ENCODE assay signal across 21 cellular contexts in genomic region chr16:373020-373598, GRCh38.
"Had no signal": no experiment of that assay in that cellular context is flagged by ENCODE, and none has a peak within 500 bp of the region (broad histone marks: within the 10 kb centered on the region; RNA-seq: fewer than 3 reads in every experiment).

No MANE protein-coding gene starts in this region.

- H3K27ac Mint-ChIP-seq: activated B cell treated with CpG ODN at 0.5 μM for 24 hours; activated CD4-positive, alpha-beta T cell treated with anti-CD3 and anti-CD28 coated beads for 36 hours; effector memory CD8-positive, alpha-beta T cell; stimulated activated naive CD8-positive, alpha-beta T cell treated with anti-CD3 and anti-CD28 coated beads, Interleukin-15, Interleukin-2, amounts not matched to agents 100 ng/mL and 50 ng/mL, for 24 hours; T-helper 1 cell treated with Interleukin-12 subunit alpha and Interleukin-12 subunit beta and Interleukin-4 antibody, amounts not matched to agents 30 μg/mL and 1 μg/mL, for 36 hours had no signal

- H3K27ac ChIP-seq: esophagus squamous epithelium, gastroesophageal sphincter, heart left ventricle, prostate gland, thyroid gland had no signal

- H3K9me3 ChIP-seq: esophagus squamous epithelium, gastroesophageal sphincter, heart left ventricle, prostate gland, thyroid gland had no signal

- H3K27me3 ChIP-seq: dorsolateral prefrontal cortex, esophagus squamous epithelium, gastroesophageal sphincter, heart left ventricle, thyroid gland had no signal

- H3K36me3 Mint-ChIP-seq: activated naive CD4-positive, alpha-beta T cell treated with anti-CD3 and anti-CD28 coated beads, Interleukin-2, amount 50 U/mL, for 72 hours had no signal

- ATAC-seq: activated CD4-positive, alpha-beta T cell treated with anti-CD3 and anti-CD28 coated beads for 36 hours; activated naive CD4-positive, alpha-beta T cell treated with anti-CD3 and anti-CD28 coated beads, Interleukin-2, amount 50 U/mL, for 72 hours; effector memory CD8-positive, alpha-beta T cell; gastroesophageal sphincter; heart left ventricle; left colon had no signal

- H3K27me3 Mint-ChIP-seq: activated B cell treated with CpG ODN at 0.5 μM for 24 hours; activated CD4-positive, alpha-beta T cell treated with anti-CD3 and anti-CD28 coated beads for 36 hours; effector memory CD8-positive, alpha-beta T cell; stimulated activated naive CD8-positive, alpha-beta T cell treated with anti-CD3 and anti-CD28 coated beads, Interleukin-15, Interleukin-2, amounts not matched to agents 100 ng/mL and 50 ng/mL, for 24 hours had no signal

- H3K4me3 Mint-ChIP-seq: activated B cell treated with CpG ODN at 0.5 μM for 24 hours; activated CD4-positive, alpha-beta T cell treated with anti-CD3 and anti-CD28 coated beads for 36 hours; effector memory CD8-positive, alpha-beta T cell; stimulated activated naive CD8-positive, alpha-beta T cell treated with anti-CD3 and anti-CD28 coated beads, Interleukin-15, Interleukin-2, amounts not matched to agents 100 ng/mL and 50 ng/mL, for 24 hours; T-helper 1 cell treated with Interleukin-12 subunit alpha and Interleukin-12 subunit beta and Interleukin-4 antibody, amounts not matched to agents 30 μg/mL and 1 μg/mL, for 36 hours had no signal

- DNase-seq: activated B cell treated with CpG ODN at 0.5 μM for 24 hours; activated CD4-positive, alpha-beta T cell treated with anti-CD3 and anti-CD28 coated beads for 36 hours; activated CD4-positive, alpha-beta T cell treated with anti-CD3 and anti-CD28 coated beads, Interleukin-2, amount 50 U/mL, for 4 hours; activated gamma-delta T cell treated with Interleukin-2 at 50 U/mL for 16 hours; central memory CD4-positive, alpha-beta T cell; dorsolateral prefrontal cortex; effector memory CD8-positive, alpha-beta T cell; esophagus squamous epithelium; islet precursor cell; left colon; mesenchymal stem cell; stimulated activated CD4-positive, alpha-beta T cell treated with anti-CD3 and anti-CD28 coated beads, Interleukin-4, amount 100 ng/mL, for 4 hours; substantia nigra; T1000; thyroid gland had no signal

- H3K4me3 ChIP-seq: esophagus squamous epithelium, gastroesophageal sphincter, heart left ventricle, prostate gland, thyroid gland had no signal

- H3K9me3 Mint-ChIP-seq: activated B cell treated with CpG ODN at 0.5 μM for 24 hours; activated naive CD4-positive, alpha-beta T cell treated with anti-CD3 and anti-CD28 coated beads, Interleukin-2, amount 50 U/mL, for 72 hours; effector memory CD8-positive, alpha-beta T cell; stimulated activated naive CD8-positive, alpha-beta T cell treated with anti-CD3 and anti-CD28 coated beads, Interleukin-15, Interleukin-2, amounts not matched to agents 100 ng/mL and 50 ng/mL, for 24 hours; T-helper 1 cell treated with Interleukin-12 subunit alpha and Interleukin-12 subunit beta and Interleukin-4 antibody, amounts not matched to agents 30 μg/mL and 1 μg/mL, for 36 hours had no signal
